8 cellular contexts compared by ENCODE assay signal in genomic region chr3:123584284-123584987, GRCh38. TPM values are rescaled to one million over a fixed set of nuclear protein-coding genes. Genes with fewer than 3 reads are reported as not detected.
DNase-seq lines count a peak whose midpoint lies in the region; ATAC-seq and TF ChIP-seq lines count a peak whose summit lies in the region.

No MANE protein-coding gene starts in this region.

- POLR2A ChIA-PET in BJ (lab: Charles Lee) = no interaction called here

- peak overlapping the region; percentile 92 for H3K27ac ChIP-seq in colonic mucosa
- H3K27ac ChIP-seq in lower lobe of right lung = peak overlapping the region; percentile 94
- peak overlapping the region; percentile 61 for H3K27ac ChIP-seq in temporal lobe (ENCODE audit: low read depth, low read length)

- H3K4me3 ChIP-seq in BJ (ENCODE audit: low read depth, low read length) (peak overlapping the region; percentile 72), colonic mucosa (peak overlapping the region; percentile 92), lower lobe of right lung (peak overlapping the region; percentile 88)

- DNase-seq in BJ (ENCODE audit: low read depth) = no peak
- peak; percentile 56 for DNase-seq in colonic mucosa
- peak; percentile 76 for DNase-seq in lower lobe of right lung
- DNase-seq in islet precursor cell = no peak

- CTCF ChIA-PET in BJ (lab: Yijun Ruan, JAX) = interaction anchor here (1.1 to 2.4 kb wide), 5 partner anchors 10 to 57 kb away, joined by 3 to 9 read pairs (median 5); no protein-coding TSS in a partner anchor

- no peaks in the 10 kb centered on the region for H3K9me3 ChIP-seq in colonic mucosa
- no peaks in the 10 kb centered on the region for H3K9me3 ChIP-seq in lower lobe of right lung

- intact Hi-C loops in colonic mucosa (cut with DNase I) = no loop called here
- intact Hi-C loops in lower lobe of right lung (cut with DNase I) = no loop called here

- H3K4me1 ChIP-seq in colonic mucosa (peaks cover 9% of the 10 kb centered on the region), lower lobe of right lung (peaks cover 15% of the 10 kb centered on the region)

- H3K9ac ChIP-seq in colonic mucosa (ENCODE audit: low read depth in 2 of 2, low read length in 2 of 2) = peak overlapping the region; percentile 83 to 98

- H3K27me3 ChIP-seq in BJ (ENCODE audit: control insufficient read depth, insufficient read depth, low read length) = no peaks in the 10 kb centered on the region
- no peaks in the 10 kb centered on the region for H3K27me3 ChIP-seq in colonic mucosa
- H3K27me3 ChIP-seq in lower lobe of right lung (ENCODE audit: low read depth) = no peaks in the 10 kb centered on the region

- H3K36me3 ChIP-seq in BJ (ENCODE audit: control insufficient read depth, insufficient read depth, low read length) (peaks cover 2% of the 10 kb centered on the region), colonic mucosa (no peaks in the 10 kb centered on the region), lower lobe of right lung (peaks cover 20% of the 10 kb centered on the region)

- TF ChIP-seq CTCF in BJ (IDR thresholded peaks at IDR 0.05; ENCODE audit: insufficient read depth, low read depth, low read length) = no peak
- TF ChIP-seq CTCF in colonic mucosa (IDR thresholded peaks at IDR 0.05) = no peak
- peak; percentile 23 for TF ChIP-seq CTCF in lower lobe of right lung (IDR thresholded peaks at IDR 0.05)

- ATAC-seq in GM18517 (IDR thresholded peaks at IDR 0.05; ENCODE audit: unreplicated experiment) = peak; percentile 16
- ATAC-seq in HG02973 (IDR thresholded peaks at IDR 0.05; ENCODE audit: unreplicated experiment) = peak; percentile 25
- peak; percentile 72 to 79 for ATAC-seq in lower lobe of right lung

TF ChIP-seq in PFSK-1, 5 proteins besides CTCF, POLR2A, EP300 and RAD21:
- peak; percentile 13 for TF ChIP-seq FOXP2 (optimal IDR thresholded peaks at IDR 0.05; ENCODE audit: borderline replicate concordance, extremely low read depth, extremely low read length, insufficient read depth)
- TF ChIP-seq POLR2AphosphoS5 (IDR thresholded peaks at IDR 0.05; ENCODE audit: low read depth, low read length) = no peak

RNA-seq across cellular contexts. Expression of gene HACD2, which starts 0.4 kb away (rescaled TPM):
- polyA plus RNA-seq in BJ (2011; rRNA removed) = 29.8 and 52.7 TPM in 2 replicates
- 29.9 and 31.9 TPM in 2 replicates for polyA minus RNA-seq in BJ (2011; rRNA and poly(A)+ RNA removed)
- polyA plus RNA-seq in PFSK-1 (2012; ENCODE audit: insufficient read length, low read depth) = 8.1 TPM
- total RNA-seq in colonic mucosa = 10 to 100 TPM; 60.3 to 61.2 TPM
- 42.8 TPM for total RNA-seq in lower lobe of right lung
- 44.7 TPM for total RNA-seq in temporal lobe

Comparison
In these comparisons a context has a peak if more than half of its experiments do, and no peak if none do; other contexts are left out.
1. DNase-seq: peak in colonic mucosa (single experiment) and lower lobe of right lung (single experiment); none in BJ (single experiment) and islet precursor cell (single experiment).
2. ATAC-seq: peak in every context shown above with its lines; median percentile 76 in lower lobe of right lung; 25 in HG02973; 16 in GM18517.
3. Peak in every context shown above with its lines, with median percentiles within 50 percentile points of each other: H3K4me3 ChIP-seq and H3K27ac ChIP-seq.